In the genomic region with DNA sequence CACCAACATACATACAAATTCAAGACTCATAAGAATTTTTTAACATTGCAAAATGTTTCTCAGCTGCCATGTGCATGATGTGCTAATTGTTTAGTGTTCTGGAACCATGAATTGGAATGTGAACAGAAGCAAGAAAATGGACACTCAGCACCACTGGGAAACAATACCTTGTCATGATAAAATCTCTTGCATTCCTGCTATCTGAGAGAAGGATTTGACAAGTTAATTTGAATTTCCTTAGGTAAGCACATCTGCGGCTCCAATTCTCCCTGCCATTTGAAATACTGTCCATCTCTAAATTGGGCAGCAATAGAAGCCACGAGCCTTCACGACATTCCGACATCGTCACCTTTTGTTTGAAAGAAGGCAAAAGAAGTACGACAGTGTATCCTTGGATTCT, we compare ENCODE assay signal across 28 cellular contexts.
"Had no signal": no experiment of that assay in that cellular context is flagged by ENCODE, and none has a peak within 500 bp of the region (broad histone marks: within the 10 kb centered on the region; RNA-seq: fewer than 3 reads in every experiment).

No MANE protein-coding gene starts in this region.

- H3K36me3 ChIP-seq: adrenal gland, WERI-Rb-1 had no signal

- H3K4me1 ChIP-seq: adrenal gland had no signal

- H3K4me3 ChIP-seq: adrenal gland, K562, SK-N-MC had no signal

- DNase-seq: activated CD4-positive, alpha-beta T cell treated with anti-CD3 and anti-CD28 coated beads for 36 hours; activated CD8-positive, alpha-beta memory T cell treated with anti-CD3 and anti-CD28 coated beads, Interleukin-2, amount 50 U/mL, for 4 hours; activated CD8-positive, alpha-beta T cell treated with anti-CD3 and anti-CD28 coated beads for 36 hours; activated gamma-delta T cell treated with Interleukin-2 at 50 U/mL for 16 hours; activated naive CD4-positive, alpha-beta T cell treated with anti-CD3 and anti-CD28 coated beads, Interleukin-2, amount 10 ng/mL, durations not matched to agents 7 days and 5 days; activated naive CD8-positive, alpha-beta T cell treated with anti-CD3 and anti-CD28 coated beads, Interleukin-2, amount 10 ng/mL, durations not matched to agents 7 days and 5 days; activated T-cell treated with anti-CD3 and anti-CD28 coated beads, Interleukin-2, amount 50 U/mL, for 72 hours; adrenal gland; anterior cingulate cortex; Karpas-422; MM.1S; NCI-H1105; NCI-H1436; NCI-H1694 treated with DMSO at 0.1 percent for 48 hours; NCI-H2029 treated with DMSO at 0.1 percent for 48 hours; NCI-H345; NCI-H510A; NCI-H526 treated with DMSO at 0.1 percent for 48 hours; NCI-H82; NK-92 treated with Interleukin-12 subunit alpha and Interleukin-12 subunit beta, amount 100 ng/mL, for 24 hours; OCI-M1; RPMI8226; T-helper 1 cell; WERI-Rb-1 had no signal

- H3K9me3 ChIP-seq: adrenal gland had no signal

- H3K27me3 ChIP-seq: adrenal gland had no signal

- ATAC-seq: activated CD4-positive, alpha-beta T cell treated with anti-CD3 and anti-CD28 coated beads for 36 hours; activated CD8-positive, alpha-beta T cell treated with anti-CD3 and anti-CD28 coated beads for 36 hours; activated T-cell treated with anti-CD3 and anti-CD28 coated beads, Interleukin-2, amount 50 U/mL, for 72 hours; K562; Panc1; Right ventricle myocardium inferior had no signal

- H3K27ac ChIP-seq: adrenal gland, SK-N-MC, WERI-Rb-1 had no signal
